In the genomic region with DNA sequence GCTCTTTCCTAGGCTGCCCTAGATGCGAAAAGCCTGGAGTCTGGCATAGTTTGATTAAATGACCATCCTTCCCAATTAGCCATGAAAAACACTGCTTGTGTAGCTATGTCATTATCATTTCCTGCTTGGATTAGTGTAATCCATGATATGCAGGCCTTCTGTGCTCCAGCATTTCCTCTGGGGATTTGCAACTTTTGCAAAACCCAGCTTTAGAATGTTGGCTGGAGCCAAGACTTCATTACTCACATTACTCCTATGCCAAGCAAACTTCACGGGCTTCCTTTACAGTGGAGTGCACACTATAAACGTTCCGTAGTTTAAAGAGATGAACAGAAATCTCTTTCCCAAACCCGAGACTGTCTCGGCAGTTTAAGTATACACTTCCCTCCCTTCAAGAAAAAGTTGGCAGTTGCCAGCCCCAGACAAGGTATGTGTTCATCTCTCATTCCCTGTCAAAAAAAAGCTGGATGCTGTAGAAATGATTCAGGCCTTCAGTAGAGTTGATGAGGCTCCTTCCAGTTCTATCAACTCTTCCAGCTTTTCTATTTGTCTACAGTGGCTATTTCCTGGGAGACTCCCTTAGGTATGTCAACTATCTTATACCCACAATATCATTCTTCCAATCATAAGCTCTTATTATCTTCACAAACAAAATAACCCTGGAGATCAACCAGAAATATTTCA, we compare ENCODE assay signal across 1 cellular context.
TF ChIP-seq lines count a peak whose summit lies in the region.

No MANE protein-coding gene starts in this region.

TF ChIP-seq in HEK293, 187 proteins besides CTCF, POLR2A, EP300 and RAD21 (continued from another document):
- TF ChIP-seq ZNF558 (tag by site-specific recombination; IDR thresholded peaks at IDR 0.05) (no peak), FEZF1 (tag by site-specific recombination; IDR thresholded peaks at IDR 0.05) (peak; percentile 50; the same call in 1 of the 2 replicates), ZNF658 (tag by site-specific recombination; IDR thresholded peaks at IDR 0.05) (no peak), OSR2 (tag by site-specific recombination; IDR thresholded peaks at IDR 0.05) (0 out of 2 replicates have a peak, but pooled peaks have one; percentile 20)
